ENCODE assay signal across 8 cellular contexts in the genomic region with DNA sequence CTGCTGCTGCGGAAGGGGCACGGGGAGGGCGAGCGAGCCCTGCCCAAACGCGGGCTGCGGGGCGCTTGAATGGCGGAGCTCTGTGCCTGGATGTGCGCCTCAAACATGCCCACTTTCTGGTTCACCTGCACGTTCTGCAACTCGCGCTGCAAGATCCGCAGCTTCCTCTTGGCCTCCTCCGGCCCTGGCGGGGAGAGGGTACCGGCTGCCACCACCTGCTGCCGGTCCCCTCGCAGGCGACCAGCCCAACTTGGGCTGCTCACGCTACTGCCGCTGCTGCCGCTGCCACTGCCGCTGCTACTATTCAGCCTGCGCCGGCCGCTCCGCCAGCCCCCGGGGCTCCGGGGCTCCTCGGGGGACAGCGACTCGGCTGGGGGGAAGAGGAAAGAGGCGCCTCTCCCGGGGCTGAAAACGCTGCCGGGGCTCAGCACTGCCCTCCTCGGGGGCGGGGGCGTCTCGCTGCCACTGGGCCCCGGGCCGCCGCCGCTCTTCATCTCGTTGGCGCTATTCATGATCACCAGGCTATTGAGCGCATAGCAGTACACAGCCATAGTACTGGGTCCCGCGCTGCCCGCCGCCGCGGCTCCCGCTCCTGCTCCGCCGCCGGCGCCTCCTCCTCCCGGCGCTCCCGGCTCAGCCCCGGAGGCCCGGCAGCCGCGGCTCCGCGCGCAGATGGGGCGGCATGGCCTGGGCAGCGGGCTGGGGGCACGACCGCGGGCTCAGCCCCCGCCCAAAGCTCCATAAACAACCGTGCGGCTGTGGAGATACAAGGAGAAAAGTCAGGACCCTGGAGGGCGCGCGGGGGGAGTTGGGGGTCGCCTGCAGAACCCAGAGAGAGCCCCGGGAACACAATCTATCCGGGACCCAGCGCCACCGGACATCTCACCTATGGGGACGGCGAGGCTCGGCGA. TPM values are rescaled to one million over a fixed set of nuclear protein-coding genes. Genes with fewer than 3 reads are reported as not detected.
A peak's percentile ranks its signal among the peaks of the same experiment; 100 is the strongest.
DNase-seq lines count a peak whose midpoint lies in the region; ATAC-seq and TF ChIP-seq lines count a peak whose summit lies in the region.

No MANE protein-coding gene starts in this region.

- 17 to 60% methylated on average over 1 to 40 of the region's 89 CpGs for WGBS in upper lobe of left lung, 2 donors

- peak overlapping the region; percentile 60 to 79 (median 78) for H3K4me3 ChIP-seq in upper lobe of left lung

- no peaks in the 10 kb centered on the region for H3K9me3 Mint-ChIP-seq in activated T-cell treated with anti-CD3 and anti-CD28 coated beads, Interleukin-2, amount 50 U/mL, for 4 hours

- H3K4me3 Mint-ChIP-seq in activated T-cell treated with anti-CD3 and anti-CD28 coated beads, Interleukin-2, amount 50 U/mL, for 4 hours: peak overlapping the region; percentile 95

- peaks cover 57% of the 10 kb centered on the region for H3K4me1 Mint-ChIP-seq in activated T-cell treated with anti-CD3 and anti-CD28 coated beads, Interleukin-2, amount 50 U/mL, for 4 hours (ENCODE audit: low read depth)

- H3K9me3 ChIP-seq in upper lobe of left lung: no peaks in the 10 kb centered on the region

- H3K4me1 ChIP-seq in upper lobe of left lung: peaks cover 46 to 59% (median 53%) of the 10 kb centered on the region in 4 donors

- ATAC-seq in GM21423 (IDR thresholded peaks at IDR 0.05; ENCODE audit: unreplicated experiment) (peak; percentile 40), upper lobe of left lung (ENCODE audit: low FRiP score in 2 of 2) (peak in 1 of 2 donors; percentile 66), HG03025 (IDR thresholded peaks at IDR 0.05; ENCODE audit: low FRiP score, unreplicated experiment) (no peak)
- peak; percentile 41 to 42 for ATAC-seq in activated T-cell treated with anti-CD3 and anti-CD28 coated beads, Interleukin-2, amount 50 U/mL, for 4 hours

- peak; percentile 51 for DNase-seq in DMS79 (lab: John Stamatoyannopoulos, UW)
- DNase-seq in NCI-H1092 (lab: John Stamatoyannopoulos, UW): peak; percentile 26
- DNase-seq in activated T-cell treated with anti-CD3 and anti-CD28 coated beads, Interleukin-2, amount 50 U/mL, for 4 hours: peak; percentile 31
- peak; percentile 37 for DNase-seq in fibroblast of gingiva (ENCODE audit: low read depth)
- DNase-seq in myocyte (ENCODE audit: low read depth): peak; percentile 21
- DNase-seq in upper lobe of left lung: peak; percentile 48 to 91

- H3K36me3 Mint-ChIP-seq in activated T-cell treated with anti-CD3 and anti-CD28 coated beads, Interleukin-2, amount 50 U/mL, for 4 hours (ENCODE audit: insufficient read depth): peaks cover 6% of the 10 kb centered on the region

- TF ChIP-seq CTCF in upper lobe of left lung (IDR thresholded peaks at IDR 0.05): peak in 3 of 6 experiments; percentile 21 to 39 (median 30)

- H3K27me3 ChIP-seq in upper lobe of left lung: no peaks in the 10 kb centered on the region

- TF ChIP-seq POLR2A in upper lobe of left lung (IDR thresholded peaks at IDR 0.05): peak in 1 of 4 donors; percentile 29

- peak overlapping the region; percentile 84 to 98 (median 92) for H3K27ac ChIP-seq in upper lobe of left lung

- H3K36me3 ChIP-seq in upper lobe of left lung: peaks cover 0 to 18% (median 4%) of the 10 kb centered on the region in 4 donors

- H3K27me3 Mint-ChIP-seq in activated T-cell treated with anti-CD3 and anti-CD28 coated beads, Interleukin-2, amount 50 U/mL, for 4 hours (ENCODE audit: low read depth): no peaks in the 10 kb centered on the region

- TF ChIP-seq EP300 in upper lobe of left lung (IDR thresholded peaks at IDR 0.05): no peak

RNA-seq across cellular contexts. Expression of gene ITPKB, which starts 1.9 kb away (rescaled TPM):
- 10 to 100 TPM; 26.2 to 28.3 (median 27.7) TPM for total RNA-seq in activated T-cell treated with anti-CD3 and anti-CD28 coated beads, Interleukin-2, amount 50 U/mL, for 4 hours
- total RNA-seq in myocyte (1.1 and 2.1 TPM in 2 replicates), upper lobe of left lung (10 to 100 TPM; 19.8 to 62.9 (median 45.8) TPM)
- 0.52 TPM for polyA plus RNA-seq in myocyte (2012)
